11 cellular contexts compared by ENCODE assay signal in genomic region chr13:35549481-35549880, GRCh38.
DNase-seq lines count a peak whose midpoint lies in the region; ATAC-seq and TF ChIP-seq lines count a peak whose summit lies in the region.
"Had no signal": no experiment of that assay in that cellular context is flagged by ENCODE, and none has a peak within 500 bp of the region (broad histone marks: within the 10 kb centered on the region; RNA-seq: fewer than 3 reads in every experiment).

No MANE protein-coding gene starts in this region.

- TF ChIP-seq CTCF in colonic mucosa (IDR thresholded peaks at IDR 0.05): no peak

- H3K27ac ChIP-seq in colonic mucosa: no peak overlapping the region
- H3K27ac ChIP-seq: right lobe of liver, transverse colon had no signal

- H3K27me3 ChIP-seq in colonic mucosa: no peaks in the 10 kb centered on the region
- H3K27me3 ChIP-seq: right lobe of liver, transverse colon had no signal

- no peaks in the 10 kb centered on the region for H3K4me1 ChIP-seq in colonic mucosa
- H3K4me1 ChIP-seq: right lobe of liver, transverse colon had no signal

- no peak overlapping the region for H3K4me3 ChIP-seq in colonic mucosa
- H3K4me3 ChIP-seq: right lobe of liver, transverse colon had no signal

- ATAC-seq in GM18909 (IDR thresholded peaks at IDR 0.05; ENCODE audit: poor library complexity, unreplicated experiment): peak; percentile 91
- ATAC-seq: activated CD8-positive, alpha-beta memory T cell treated with anti-CD3 and anti-CD28 coated beads, Interleukin-2, amount 10 ng/mL, durations not matched to agents 7 days and 5 days had no signal

- intact Hi-C loops in colonic mucosa (cut with DNase I): no loop called here

- no peaks in the 10 kb centered on the region for H3K9me3 ChIP-seq in colonic mucosa
- H3K9me3 ChIP-seq: right lobe of liver, transverse colon had no signal

- no peaks in the 10 kb centered on the region for H3K36me3 ChIP-seq in colonic mucosa
- H3K36me3 ChIP-seq: right lobe of liver, transverse colon had no signal

- no peak overlapping the region for H3K9ac ChIP-seq in colonic mucosa (ENCODE audit: low read depth in 2 of 2, low read length in 2 of 2)

- peak; percentile 20 for DNase-seq in AG08396 (ENCODE audit: low spot score)
- DNase-seq in HS-27A (ENCODE audit: low read depth): peak; percentile 35
- peak; percentile 92 for DNase-seq in fibroblast of peridontal ligament (ENCODE audit: extremely low read depth)
- DNase-seq in NCI-H1694 (lab: John Stamatoyannopoulos, UW): no peak
- no peak for DNase-seq in colonic mucosa
- DNase-seq in stimulated activated CD4-positive, alpha-beta T cell treated with anti-CD3 and anti-CD28 coated beads, Interleukin-4, amount 100 ng/mL, for 24 hours: no peak
- no peak for DNase-seq in activated naive CD4-positive, alpha-beta T cell (lab: John Stamatoyannopoulos, UW)
- DNase-seq: activated CD8-positive, alpha-beta memory T cell treated with anti-CD3 and anti-CD28 coated beads, Interleukin-2, amount 10 ng/mL, durations not matched to agents 7 days and 5 days; right lobe of liver; transverse colon had no signal

Comparison
In these comparisons a context has a peak if more than half of its experiments do, and no peak if none do; other contexts are left out.
1. DNase-seq: peak in AG08396 (single experiment), HS-27A (single experiment) and fibroblast of peridontal ligament (single experiment); none in NCI-H1694 (single experiment), colonic mucosa (single experiment), stimulated activated CD4-positive, alpha-beta T cell treated with anti-CD3 and anti-CD28 coated beads, Interleukin-4, amount 100 ng/mL, for 24 hours (single experiment) and activated naive CD4-positive, alpha-beta T cell (0 of 4).